ENCODE assay signal across 1 cellular context in the genomic region with DNA sequence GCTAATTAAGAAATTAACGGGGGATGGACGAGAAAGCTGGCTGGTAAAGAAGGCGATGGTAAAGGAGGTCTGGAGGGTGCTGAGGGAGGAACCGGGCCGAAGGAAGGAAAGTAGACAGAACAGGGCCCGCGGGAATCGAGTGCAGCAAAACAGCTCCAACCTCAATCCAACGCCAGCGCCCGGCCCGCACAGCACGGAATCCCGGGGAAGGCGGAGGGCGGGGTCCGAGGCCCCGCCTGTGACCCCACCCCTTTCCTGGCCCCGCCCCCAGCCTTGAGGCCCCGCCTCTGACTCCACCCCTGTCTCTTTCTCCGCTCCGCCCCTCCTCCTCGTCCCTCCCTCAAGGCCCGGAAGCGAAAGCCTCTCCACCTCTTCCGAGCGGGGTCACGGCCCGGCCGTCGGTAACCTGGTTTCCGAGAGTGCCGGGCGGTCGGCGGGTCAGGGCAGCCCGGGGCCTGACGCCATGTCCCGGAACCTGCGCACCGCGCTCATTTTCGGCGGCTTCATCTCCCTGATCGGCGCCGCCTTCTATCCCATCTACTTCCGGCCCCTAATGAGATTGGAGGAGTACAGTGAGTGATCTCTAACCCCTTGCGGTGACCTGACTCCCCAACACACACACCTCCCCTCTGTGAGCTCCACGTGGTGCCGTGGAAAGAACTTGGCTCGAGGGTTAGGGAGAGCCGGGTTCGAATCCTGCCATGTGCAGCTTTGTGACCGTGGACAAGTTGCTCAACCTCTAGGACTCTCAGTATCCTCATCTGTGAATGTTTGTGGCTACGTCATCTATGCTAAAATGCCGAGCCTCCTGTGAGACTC.
TF ChIP-seq lines count a peak whose summit lies in the region.

A gene (plus strand): TSS at position 370 of the 819 bp plus-strand sequence. CDS start 94 bp downstream, at position 464.

TF ChIP-seq in HepG2, 621 proteins besides CTCF, POLR2A, EP300 and RAD21 (continued from another document and continues in another):
- TF ChIP-seq, protein P1, sequence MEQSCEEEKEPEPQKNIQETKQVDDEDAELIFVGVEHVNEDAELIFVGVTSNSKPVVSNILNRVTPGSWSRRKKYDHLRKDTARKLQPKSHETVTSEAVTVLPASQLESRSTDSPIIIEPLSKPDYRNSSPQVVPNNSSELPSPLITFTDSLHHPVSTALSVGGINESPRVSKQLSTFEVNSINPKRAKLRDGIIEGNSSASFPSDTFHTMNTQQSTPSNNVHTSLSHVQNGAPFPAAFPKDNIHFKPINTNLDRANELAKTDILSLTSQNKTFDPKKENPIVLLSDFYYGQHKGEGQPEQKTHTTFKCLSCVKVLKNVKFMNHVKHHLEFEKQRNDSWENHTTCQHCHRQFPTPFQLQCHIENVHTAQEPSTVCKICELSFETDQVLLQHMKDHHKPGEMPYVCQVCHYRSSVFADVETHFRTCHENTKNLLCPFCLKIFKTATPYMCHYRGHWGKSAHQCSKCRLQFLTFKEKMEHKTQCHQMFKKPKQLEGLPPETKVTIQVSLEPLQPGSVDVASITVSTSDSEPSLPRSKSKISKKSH (CRISPR knock-in tag; IDR thresholded peaks at IDR 0.05; ENCODE audit: borderline replicate concordance) = no peak
- TF ChIP-seq TARDBP (CRISPR knock-in tag; IDR thresholded peaks at IDR 0.05) = no peak
- TF ChIP-seq ZNF773 (CRISPR knock-in tag; IDR thresholded peaks at IDR 0.05; ENCODE audit: borderline replicate concordance) = peak; percentile 70; the same call in 1 of the 2 replicates
- no peak for TF ChIP-seq ZNF20 (CRISPR knock-in tag; IDR thresholded peaks at IDR 0.05)
- TF ChIP-seq JDP2 (CRISPR knock-in tag; IDR thresholded peaks at IDR 0.05; ENCODE audit: borderline replicate concordance) = no peak
- TF ChIP-seq NR2F2 (IDR thresholded peaks at IDR 0.05; ENCODE audit: borderline replicate concordance, low read depth) = peak; percentile 48; the same call in 1 of the 2 replicates
- no peak for TF ChIP-seq SNAPC2 (CRISPR knock-in tag; IDR thresholded peaks at IDR 0.05)
- TF ChIP-seq, protein P2, sequence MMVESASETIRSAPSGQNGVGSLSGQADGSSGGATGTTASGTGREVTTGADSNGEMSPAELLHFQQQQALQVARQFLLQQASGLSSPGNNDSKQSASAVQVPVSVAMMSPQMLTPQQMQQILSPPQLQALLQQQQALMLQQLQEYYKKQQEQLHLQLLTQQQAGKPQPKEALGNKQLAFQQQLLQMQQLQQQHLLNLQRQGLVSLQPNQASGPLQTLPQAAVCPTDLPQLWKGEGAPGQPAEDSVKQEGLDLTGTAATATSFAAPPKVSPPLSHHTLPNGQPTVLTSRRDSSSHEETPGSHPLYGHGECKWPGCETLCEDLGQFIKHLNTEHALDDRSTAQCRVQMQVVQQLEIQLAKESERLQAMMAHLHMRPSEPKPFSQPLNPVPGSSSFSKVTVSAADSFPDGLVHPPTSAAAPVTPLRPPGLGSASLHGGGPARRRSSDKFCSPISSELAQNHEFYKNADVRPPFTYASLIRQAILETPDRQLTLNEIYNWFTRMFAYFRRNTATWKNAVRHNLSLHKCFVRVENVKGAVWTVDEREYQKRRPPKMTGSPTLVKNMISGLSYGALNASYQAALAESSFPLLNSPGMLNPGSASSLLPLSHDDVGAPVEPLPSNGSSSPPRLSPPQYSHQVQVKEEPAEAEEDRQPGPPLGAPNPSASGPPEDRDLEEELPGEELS (CRISPR knock-in tag; IDR thresholded peaks at IDR 0.05) = peak; percentile 36
- TF ChIP-seq, protein P3, sequence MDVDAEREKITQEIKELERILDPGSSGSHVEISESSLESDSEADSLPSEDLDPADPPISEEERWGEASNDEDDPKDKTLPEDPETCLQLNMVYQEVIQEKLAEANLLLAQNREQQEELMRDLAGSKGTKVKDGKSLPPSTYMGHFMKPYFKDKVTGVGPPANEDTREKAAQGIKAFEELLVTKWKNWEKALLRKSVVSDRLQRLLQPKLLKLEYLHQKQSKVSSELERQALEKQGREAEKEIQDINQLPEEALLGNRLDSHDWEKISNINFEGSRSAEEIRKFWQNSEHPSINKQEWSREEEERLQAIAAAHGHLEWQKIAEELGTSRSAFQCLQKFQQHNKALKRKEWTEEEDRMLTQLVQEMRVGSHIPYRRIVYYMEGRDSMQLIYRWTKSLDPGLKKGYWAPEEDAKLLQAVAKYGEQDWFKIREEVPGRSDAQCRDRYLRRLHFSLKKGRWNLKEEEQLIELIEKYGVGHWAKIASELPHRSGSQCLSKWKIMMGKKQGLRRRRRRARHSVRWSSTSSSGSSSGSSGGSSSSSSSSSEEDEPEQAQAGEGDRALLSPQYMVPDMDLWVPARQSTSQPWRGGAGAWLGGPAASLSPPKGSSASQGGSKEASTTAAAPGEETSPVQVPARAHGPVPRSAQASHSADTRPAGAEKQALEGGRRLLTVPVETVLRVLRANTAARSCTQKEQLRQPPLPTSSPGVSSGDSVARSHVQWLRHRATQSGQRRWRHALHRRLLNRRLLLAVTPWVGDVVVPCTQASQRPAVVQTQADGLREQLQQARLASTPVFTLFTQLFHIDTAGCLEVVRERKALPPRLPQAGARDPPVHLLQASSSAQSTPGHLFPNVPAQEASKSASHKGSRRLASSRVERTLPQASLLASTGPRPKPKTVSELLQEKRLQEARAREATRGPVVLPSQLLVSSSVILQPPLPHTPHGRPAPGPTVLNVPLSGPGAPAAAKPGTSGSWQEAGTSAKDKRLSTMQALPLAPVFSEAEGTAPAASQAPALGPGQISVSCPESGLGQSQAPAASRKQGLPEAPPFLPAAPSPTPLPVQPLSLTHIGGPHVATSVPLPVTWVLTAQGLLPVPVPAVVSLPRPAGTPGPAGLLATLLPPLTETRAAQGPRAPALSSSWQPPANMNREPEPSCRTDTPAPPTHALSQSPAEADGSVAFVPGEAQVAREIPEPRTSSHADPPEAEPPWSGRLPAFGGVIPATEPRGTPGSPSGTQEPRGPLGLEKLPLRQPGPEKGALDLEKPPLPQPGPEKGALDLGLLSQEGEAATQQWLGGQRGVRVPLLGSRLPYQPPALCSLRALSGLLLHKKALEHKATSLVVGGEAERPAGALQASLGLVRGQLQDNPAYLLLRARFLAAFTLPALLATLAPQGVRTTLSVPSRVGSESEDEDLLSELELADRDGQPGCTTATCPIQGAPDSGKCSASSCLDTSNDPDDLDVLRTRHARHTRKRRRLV (CRISPR knock-in tag; IDR thresholded peaks at IDR 0.05) = no peak
- no peak for TF ChIP-seq NFIB (CRISPR knock-in tag; IDR thresholded peaks at IDR 0.05; ENCODE audit: borderline replicate concordance)
- TF ChIP-seq SSRP1 (CRISPR knock-in tag; IDR thresholded peaks at IDR 0.05) = peak; percentile 91; the same call in 1 of the 2 replicates
- TF ChIP-seq, protein P4, sequence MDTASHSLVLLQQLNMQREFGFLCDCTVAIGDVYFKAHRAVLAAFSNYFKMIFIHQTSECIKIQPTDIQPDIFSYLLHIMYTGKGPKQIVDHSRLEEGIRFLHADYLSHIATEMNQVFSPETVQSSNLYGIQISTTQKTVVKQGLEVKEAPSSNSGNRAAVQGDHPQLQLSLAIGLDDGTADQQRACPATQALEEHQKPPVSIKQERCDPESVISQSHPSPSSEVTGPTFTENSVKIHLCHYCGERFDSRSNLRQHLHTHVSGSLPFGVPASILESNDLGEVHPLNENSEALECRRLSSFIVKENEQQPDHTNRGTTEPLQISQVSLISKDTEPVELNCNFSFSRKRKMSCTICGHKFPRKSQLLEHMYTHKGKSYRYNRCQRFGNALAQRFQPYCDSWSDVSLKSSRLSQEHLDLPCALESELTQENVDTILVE (CRISPR knock-in tag; IDR thresholded peaks at IDR 0.05) = peak; percentile 99
- TF ChIP-seq ZNF788 (CRISPR knock-in tag; IDR thresholded peaks at IDR 0.05; ENCODE audit: borderline replicate concordance) = peak; percentile 69; the same call in 1 of the 2 replicates
- TF ChIP-seq FOSL2 (CRISPR knock-in tag; IDR thresholded peaks at IDR 0.05) = peak; percentile 45; the same call in 1 of the 2 replicates
- no peak for TF ChIP-seq HIVEP1 (CRISPR knock-in tag; IDR thresholded peaks at IDR 0.05)
- TF ChIP-seq ZC3H13 (CRISPR knock-in tag; IDR thresholded peaks at IDR 0.05) = no peak
- peak; percentile 81 for TF ChIP-seq SALL1 (CRISPR knock-in tag; IDR thresholded peaks at IDR 0.05)
- TF ChIP-seq, protein P5, sequence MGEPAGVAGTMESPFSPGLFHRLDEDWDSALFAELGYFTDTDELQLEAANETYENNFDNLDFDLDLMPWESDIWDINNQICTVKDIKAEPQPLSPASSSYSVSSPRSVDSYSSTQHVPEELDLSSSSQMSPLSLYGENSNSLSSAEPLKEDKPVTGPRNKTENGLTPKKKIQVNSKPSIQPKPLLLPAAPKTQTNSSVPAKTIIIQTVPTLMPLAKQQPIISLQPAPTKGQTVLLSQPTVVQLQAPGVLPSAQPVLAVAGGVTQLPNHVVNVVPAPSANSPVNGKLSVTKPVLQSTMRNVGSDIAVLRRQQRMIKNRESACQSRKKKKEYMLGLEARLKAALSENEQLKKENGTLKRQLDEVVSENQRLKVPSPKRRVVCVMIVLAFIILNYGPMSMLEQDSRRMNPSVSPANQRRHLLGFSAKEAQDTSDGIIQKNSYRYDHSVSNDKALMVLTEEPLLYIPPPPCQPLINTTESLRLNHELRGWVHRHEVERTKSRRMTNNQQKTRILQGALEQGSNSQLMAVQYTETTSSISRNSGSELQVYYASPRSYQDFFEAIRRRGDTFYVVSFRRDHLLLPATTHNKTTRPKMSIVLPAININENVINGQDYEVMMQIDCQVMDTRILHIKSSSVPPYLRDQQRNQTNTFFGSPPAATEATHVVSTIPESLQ (CRISPR knock-in tag; conservative IDR thresholded peaks at IDR 0.05) = no peak; the same call in 1 of the 2 replicates
- peak; percentile 20 for TF ChIP-seq RBM22 (optimal IDR thresholded peaks at IDR 0.05; ENCODE audit: low read length)
- TF ChIP-seq, protein P6, sequence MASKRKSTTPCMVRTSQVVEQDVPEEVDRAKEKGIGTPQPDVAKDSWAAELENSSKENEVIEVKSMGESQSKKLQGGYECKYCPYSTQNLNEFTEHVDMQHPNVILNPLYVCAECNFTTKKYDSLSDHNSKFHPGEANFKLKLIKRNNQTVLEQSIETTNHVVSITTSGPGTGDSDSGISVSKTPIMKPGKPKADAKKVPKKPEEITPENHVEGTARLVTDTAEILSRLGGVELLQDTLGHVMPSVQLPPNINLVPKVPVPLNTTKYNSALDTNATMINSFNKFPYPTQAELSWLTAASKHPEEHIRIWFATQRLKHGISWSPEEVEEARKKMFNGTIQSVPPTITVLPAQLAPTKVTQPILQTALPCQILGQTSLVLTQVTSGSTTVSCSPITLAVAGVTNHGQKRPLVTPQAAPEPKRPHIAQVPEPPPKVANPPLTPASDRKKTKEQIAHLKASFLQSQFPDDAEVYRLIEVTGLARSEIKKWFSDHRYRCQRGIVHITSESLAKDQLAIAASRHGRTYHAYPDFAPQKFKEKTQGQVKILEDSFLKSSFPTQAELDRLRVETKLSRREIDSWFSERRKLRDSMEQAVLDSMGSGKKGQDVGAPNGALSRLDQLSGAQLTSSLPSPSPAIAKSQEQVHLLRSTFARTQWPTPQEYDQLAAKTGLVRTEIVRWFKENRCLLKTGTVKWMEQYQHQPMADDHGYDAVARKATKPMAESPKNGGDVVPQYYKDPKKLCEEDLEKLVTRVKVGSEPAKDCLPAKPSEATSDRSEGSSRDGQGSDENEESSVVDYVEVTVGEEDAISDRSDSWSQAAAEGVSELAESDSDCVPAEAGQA (IDR thresholded peaks at IDR 0.05; ENCODE audit: low read depth) = no peak
- TF ChIP-seq, protein P6 (CRISPR knock-in tag; IDR thresholded peaks at IDR 0.05; ENCODE audit: borderline replicate concordance) = no peak; the same call in 1 of the 2 replicates
- no peak for TF ChIP-seq ZKSCAN1 (IDR thresholded peaks at IDR 0.05; ENCODE audit: low read length)
- TF ChIP-seq NCOA5 (CRISPR knock-in tag; IDR thresholded peaks at IDR 0.05) = no peak
